8 cellular contexts compared by ENCODE assay signal in the genomic region with DNA sequence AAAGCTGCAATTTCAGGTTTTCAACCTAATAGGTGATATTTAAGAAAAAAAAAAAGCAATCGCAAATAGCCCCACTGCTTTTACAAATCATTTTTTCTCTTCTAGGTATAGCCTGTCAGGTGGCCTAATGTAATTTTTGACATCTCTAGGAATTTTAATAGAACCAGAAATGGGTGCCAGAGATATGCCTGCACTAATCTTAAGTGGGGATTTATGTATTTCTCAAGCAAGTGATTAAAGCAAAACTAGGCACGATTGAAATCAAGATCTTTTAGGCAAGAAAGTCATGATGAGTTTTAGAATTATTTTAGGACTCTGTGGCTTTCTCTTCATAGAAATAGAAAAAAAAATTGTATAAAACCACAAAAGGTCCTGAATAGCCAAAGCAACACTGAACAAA.
DNase-seq lines count a peak whose midpoint lies in the region; ATAC-seq and TF ChIP-seq lines count a peak whose summit lies in the region.

No MANE protein-coding gene starts in this region.

- no peaks in the 10 kb centered on the region for H3K9me2 ChIP-seq in DOHH2 (replicated peaks; ENCODE audit: control insufficient read depth, low read length)

- H3K4me2 ChIP-seq in DOHH2 (ENCODE audit: low read length), result peak overlapping the region; percentile 82

- no peak for TF ChIP-seq CTCF in DOHH2 (IDR thresholded peaks at IDR 0.05; ENCODE audit: low read depth, low read length, poor library complexity, severe bottlenecking)
- TF ChIP-seq CTCF in choroid plexus epithelial cell (conservative IDR thresholded peaks at IDR 0.05; ENCODE audit: low read depth, low read length), result no peak
- TF ChIP-seq CTCF in nephron (IDR thresholded peaks at IDR 0.05; ENCODE audit: unreplicated experiment in 3 of 3), result no peak

- peaks cover 22% of the 10 kb centered on the region for H3K4me1 ChIP-seq in DOHH2 (ENCODE audit: control insufficient read depth, low read length)

- H3K36me3 ChIP-seq in DOHH2 (ENCODE audit: control insufficient read depth, low read length), result no peaks in the 10 kb centered on the region

- H3K9me3 Mint-ChIP-seq in nephron, result no peaks in the 10 kb centered on the region

- peak overlapping the region; percentile 52 for H3K27ac ChIP-seq in DOHH2 (ENCODE audit: low read depth, low read length)

- H3K27ac Mint-ChIP-seq in nephron, result peak overlapping the region; percentile 99 to 100 (median 99)

- no peaks in the 10 kb centered on the region for H3K79me2 ChIP-seq in DOHH2 (ENCODE audit: control insufficient read depth, low read length)

- no peaks in the 10 kb centered on the region for H3F3A ChIP-seq in DOHH2 (ENCODE audit: control insufficient read depth, insufficient read depth)

- no peaks in the 10 kb centered on the region for H4K20me1 ChIP-seq in DOHH2 (ENCODE audit: control insufficient read depth, insufficient read depth, low read depth, low read length)

- ATAC-seq in HG03025 (IDR thresholded peaks at IDR 0.05; ENCODE audit: low FRiP score, unreplicated experiment) (no peak), HG03045 (IDR thresholded peaks at IDR 0.05; ENCODE audit: unreplicated experiment) (no peak), GM21786 (IDR thresholded peaks at IDR 0.05; ENCODE audit: unreplicated experiment) (no peak), GM21576 (IDR thresholded peaks at IDR 0.05; ENCODE audit: unreplicated experiment) (no peak)

- H3K27me3 Mint-ChIP-seq in nephron (ENCODE audit: low read depth), result no peaks in the 10 kb centered on the region

- H3K36me3 Mint-ChIP-seq in nephron (ENCODE audit: low read depth), result peaks cover 18% of the 10 kb centered on the region

- peak overlapping the region; percentile 86 to 98 (median 96) for H3K4me3 Mint-ChIP-seq in nephron

- peaks cover 42% of the 10 kb centered on the region for H3K4me1 Mint-ChIP-seq in nephron

- H3K4me3 ChIP-seq in DOHH2 (ENCODE audit: low read length) (peak overlapping the region; percentile 96), choroid plexus epithelial cell (ENCODE audit: low read depth, low read length) (peak overlapping the region; percentile 85)

- H3K9me3 ChIP-seq in DOHH2 (ENCODE audit: control insufficient read depth, insufficient read depth, low read length), result no peaks in the 10 kb centered on the region

- peaks cover 6% of the 10 kb centered on the region; the same call in 1 of the 2 replicates for H3K27me3 ChIP-seq in DOHH2 (ENCODE audit: control insufficient read depth, low read length)

- peak; percentile 30 to 48 for DNase-seq in NCI-H526 (lab: John Stamatoyannopoulos, UW)
- peak; percentile 9 for DNase-seq in choroid plexus epithelial cell (ENCODE audit: low read depth)
